In genomic region chr5:69418559-69418958, GRCh38 we compare ENCODE assay signal across 10 cellular contexts. TPM values are rescaled to one million over a fixed set of nuclear protein-coding genes. Genes with fewer than 3 reads are reported as not detected.
"Had no signal": no experiment of that assay in that cellular context is flagged by ENCODE, and none has a peak within 500 bp of the region (broad histone marks: within the 10 kb centered on the region; RNA-seq: fewer than 3 reads in every experiment).

No MANE protein-coding gene starts in this region.

- H3K27ac Mint-ChIP-seq: GM23338, HFFc6 had no signal

- H3K9me3 ChIP-seq: HAP-1 had no signal

- H3K4me3 Mint-ChIP-seq: GM23338, HFFc6 had no signal

- H3K4me2 ChIP-seq: GM23338, KMS-11 had no signal

- H3K9ac ChIP-seq: KMS-11 had no signal

- H3K4me1 ChIP-seq: HAP-1 had no signal

- H3K4me3 ChIP-seq: GM23338, HAP-1 had no signal

- ATAC-seq: GM23338, HCT116 had no signal

- H2AFZ ChIP-seq: GM23338 had no signal

- FAIRE-seq: HTR-8/SVneo had no signal

- H3K9me3 Mint-ChIP-seq: HFFc6 had no signal

- DNase-seq: H7, HFFc6, Karpas-422, KBM-7 had no signal

- H3K27ac ChIP-seq: KMS-11 had no signal

RNA-seq across cellular contexts. Expression of gene MARVELD2, which starts 3.6 kb away (rescaled TPM):
- total RNA-seq: LHCN-M2 had no signal
